Comparison of ENCODE assay signal across 14 cellular contexts in genomic region chr10:35130588-35131146, GRCh38. TPM values are rescaled to one million over a fixed set of nuclear protein-coding genes. Genes with fewer than 3 reads are reported as not detected.
A peak's percentile ranks its signal among the peaks of the same experiment; 100 is the strongest.
DNase-seq lines count a peak whose midpoint lies in the region; ATAC-seq and TF ChIP-seq lines count a peak whose summit lies in the region.
"Had no signal": no experiment of that assay in that cellular context is flagged by ENCODE, and none has a peak within 500 bp of the region (broad histone marks: within the 10 kb centered on the region; RNA-seq: fewer than 3 reads in every experiment).

No MANE protein-coding gene starts in this region.

- no peak for TF ChIP-seq CTCF in cardiac muscle cell (IDR thresholded peaks at IDR 0.05; ENCODE audit: low read depth, low read length)
- no peak for TF ChIP-seq CTCF in heart left ventricle (IDR thresholded peaks at IDR 0.05)
- no peak for TF ChIP-seq CTCF in OCI-LY7 (conservative IDR thresholded peaks at IDR 0.05; ENCODE audit: low read length)
- TF ChIP-seq CTCF in colonic mucosa (IDR thresholded peaks at IDR 0.05) = no peak
- no peak for TF ChIP-seq CTCF in type B pancreatic cell (conservative IDR thresholded peaks at IDR 0.05)

- peak overlapping the region; percentile 69 for H3K27ac Mint-ChIP-seq in type B pancreatic cell
- H3K27ac Mint-ChIP-seq: mesothelial cell of epicardium, WTC11 had no signal

- peak overlapping the region; percentile 10; the same call in 1 of the 2 replicates for H2AFZ ChIP-seq in OCI-LY7 (ENCODE audit: low read length)

- no peaks in the 10 kb centered on the region for H3K27me3 ChIP-seq in cardiac muscle cell
- no peaks in the 10 kb centered on the region for H3K27me3 ChIP-seq in heart left ventricle
- no peaks in the 10 kb centered on the region for H3K27me3 ChIP-seq in colonic mucosa

- H3K79me2 ChIP-seq in OCI-LY7 (ENCODE audit: insufficient read depth, low read depth, low read length) = peaks cover 62% of the 10 kb centered on the region; the same call in 1 of the 2 replicates

- no TSS peak for BruUV-seq in OCI-LY7 (replicated peaks; lab: Mats Ljungman, UMichigan)

- peaks cover 3% of the 10 kb centered on the region for H3K36me3 Mint-ChIP-seq in type B pancreatic cell
- H3K36me3 Mint-ChIP-seq: mesothelial cell of epicardium, WTC11 had no signal

- CTCF ChIA-PET in OCI-LY7 (lab: Charles Lee; ENCODE audit: unreplicated experiment) = no interaction called here

- 49 to 58% (median 54%) methylated on average over 5 of the region's 5 CpGs for WGBS in heart left ventricle, 4 donors

- no peaks in the 10 kb centered on the region for H4K20me1 ChIP-seq in OCI-LY7 (ENCODE audit: insufficient read depth, low read length)

- intact Hi-C loops in heart left ventricle (cut with DNase I) = no loop called here
- intact Hi-C loops in OCI-LY7 (cut with micrococcal nuclease; ENCODE audit: unreplicated experiment) = no loop called here
- intact Hi-C loops in colonic mucosa (cut with DNase I) = no loop called here

- H3K4me3 Mint-ChIP-seq in type B pancreatic cell = peak overlapping the region; percentile 20
- H3K4me3 Mint-ChIP-seq: CD14-positive monocyte, mesothelial cell of epicardium, WTC11 had no signal

- no peak overlapping the region for H3K9ac ChIP-seq in colonic mucosa (ENCODE audit: low read depth in 2 of 2, low read length in 2 of 2)

- DNase-seq in cardiac muscle cell (ENCODE audit: low read depth in 1 of 2, low spot score in 1 of 2) (no peak), heart left ventricle (no peak), OCI-LY7 (ENCODE audit: low spot score) (peak; percentile 19), colonic mucosa (no peak), type B pancreatic cell (ENCODE audit: extremely low spot score, unreplicated experiment) (no peak)
- DNase-seq in stimulated activated CD4-positive, alpha-beta T cell treated with anti-CD3 and anti-CD28 coated beads, Interleukin-2, amount 100 ng/mL, for 48 hours = no peak
- DNase-seq: cortex of kidney, NCI-H446 treated with DMSO at 0.1 percent for 48 hours had no signal

- H3K27me3 Mint-ChIP-seq in type B pancreatic cell = no peaks in the 10 kb centered on the region

- peak overlapping the region; percentile 93 for H3K4me3 ChIP-seq in cardiac muscle cell
- no peak overlapping the region for H3K4me3 ChIP-seq in heart left ventricle
- H3K4me3 ChIP-seq in OCI-LY7 (ENCODE audit: low read depth, low read length, poor library complexity, severe bottlenecking) = peak overlapping the region; percentile 16
- H3K4me3 ChIP-seq in colonic mucosa = no peak overlapping the region

- H3K36me3 ChIP-seq in cardiac muscle cell (no peaks in the 10 kb centered on the region), heart left ventricle (no peaks in the 10 kb centered on the region), OCI-LY7 (ENCODE audit: insufficient read depth, low read length) (no peaks in the 10 kb centered on the region; the same call in 1 of the 2 replicates), colonic mucosa (no peaks in the 10 kb centered on the region)

- H3K4me1 Mint-ChIP-seq in type B pancreatic cell (ENCODE audit: unreplicated experiment) = peaks cover 24% of the 10 kb centered on the region

- H3K9me2 ChIP-seq in OCI-LY7 (ENCODE audit: insufficient read depth, low read length) = no peaks in the 10 kb centered on the region

- ATAC-seq in heart left ventricle (no peak), HG03135 (IDR thresholded peaks at IDR 0.05; ENCODE audit: unreplicated experiment) (no peak), HG03520 (IDR thresholded peaks at IDR 0.05; ENCODE audit: unreplicated experiment) (no peak)
- ATAC-seq: activated naive CD4-positive, alpha-beta T cell treated with anti-CD3 and anti-CD28 coated beads, Interleukin-2, amount 50 U/mL, for 72 hours; WTC11 had no signal

- peak overlapping the region; percentile 100 for H3K27ac ChIP-seq in cardiac muscle cell
- peak overlapping the region in 2 of 12 donors; percentile 3 to 40 for H3K27ac ChIP-seq in heart left ventricle
- H3K27ac ChIP-seq in OCI-LY7 (ENCODE audit: low read depth, low read length, poor library complexity, severe bottlenecking) = peak overlapping the region; percentile 71
- H3K27ac ChIP-seq in colonic mucosa = peak overlapping the region; percentile 30

- no peak for TF ChIP-seq POLR2A in heart left ventricle (IDR thresholded peaks at IDR 0.05)

- POLR2A ChIA-PET in OCI-LY7 (lab: Charles Lee) = interaction anchor here (1.7 to 6.6 kb wide), 3 partner anchors 56 to 65 kb away, joined by 4 to 95 read pairs (median 29); no protein-coding TSS in a partner anchor

- H3K4me1 ChIP-seq in cardiac muscle cell (ENCODE audit: low read depth) = peaks cover 32% of the 10 kb centered on the region
- peaks cover 0 to 46% (median 7%) of the 10 kb centered on the region in 12 donors for H3K4me1 ChIP-seq in heart left ventricle
- H3K4me1 ChIP-seq in OCI-LY7 (ENCODE audit: insufficient read depth, low read length, poor library complexity, severe bottlenecking) = peaks cover 63% of the 10 kb centered on the region
- H3K4me1 ChIP-seq in colonic mucosa = peaks cover 10% of the 10 kb centered on the region

- H3K9me3 Mint-ChIP-seq in type B pancreatic cell = no peaks in the 10 kb centered on the region
- H3K9me3 Mint-ChIP-seq: activated naive CD4-positive, alpha-beta T cell treated with anti-CD3 and anti-CD28 coated beads, Interleukin-2, amount 50 U/mL, for 72 hours; mesothelial cell of epicardium; WTC11 had no signal

- no peaks in the 10 kb centered on the region for H3K9me3 ChIP-seq in cardiac muscle cell (ENCODE audit: low read depth)
- H3K9me3 ChIP-seq in heart left ventricle = no peaks in the 10 kb centered on the region
- H3K9me3 ChIP-seq in OCI-LY7 (ENCODE audit: low read length) = no peaks in the 10 kb centered on the region
- H3K9me3 ChIP-seq in colonic mucosa = no peaks in the 10 kb centered on the region

- H3K4me2 ChIP-seq in OCI-LY7 (ENCODE audit: low read length) = peak overlapping the region; percentile 74

RNA-seq across cellular contexts. Expression of gene CREM, which starts 4.0 kb away (rescaled TPM):
- total RNA-seq in cardiac muscle cell (415 and 468 TPM in 2 replicates), heart left ventricle (10 to 100 TPM; 44.7 to 66.5 (median 54.7) TPM), OCI-LY7 (2022) (32.2 and 33.1 TPM in 2 replicates), colonic mucosa (10 to 100 TPM; 10.9 to 24.8 TPM), type B pancreatic cell (ENCODE audit: low replicate concordance) (17.8 and 26.9 TPM in 2 replicates)
- polyA plus RNA-seq in cardiac muscle cell (486 and 570 TPM in 2 replicates), heart left ventricle (10 to 100 TPM; 38.4 to 89.7 TPM)
- 31.9 and 38.1 TPM in 2 replicates for total RNA-seq in OCI-LY7 (2014; rRNA removed; shearing (Covaris generic))

RNA-seq across cellular contexts. Expression of gene CUL2, which starts 40.5 kb away (rescaled TPM):
- 19.2 and 21.6 TPM in 2 replicates for total RNA-seq in cardiac muscle cell
- polyA plus RNA-seq in cardiac muscle cell = 43.0 and 48.7 TPM in 2 replicates
- 10 to 100 TPM; 21.7 to 42.2 (median 34.6) TPM for total RNA-seq in heart left ventricle
- polyA plus RNA-seq in heart left ventricle = 10 to 100 TPM in 1 of 2 donors, 1 to 10 TPM in 1; 7.1 to 27.7 TPM
- total RNA-seq in OCI-LY7 (2014; rRNA removed; shearing (Covaris generic)) = 20.7 and 25.5 TPM in 2 replicates
- 38.5 and 40.4 TPM in 2 replicates for total RNA-seq in OCI-LY7 (2022)
- 10 to 100 TPM; 26.3 to 27.4 TPM for total RNA-seq in colonic mucosa
- 32.4 and 36.4 TPM in 2 replicates for total RNA-seq in type B pancreatic cell (ENCODE audit: low replicate concordance)

Comparison
In these comparisons a context has a peak if more than half of its experiments do, and no peak if none do; other contexts are left out.
1. H3K4me3 ChIP-seq: peak in cardiac muscle cell (single experiment) and OCI-LY7 (single experiment); none in heart left ventricle (0 of 12) and colonic mucosa (single experiment).